In the genomic region with DNA sequence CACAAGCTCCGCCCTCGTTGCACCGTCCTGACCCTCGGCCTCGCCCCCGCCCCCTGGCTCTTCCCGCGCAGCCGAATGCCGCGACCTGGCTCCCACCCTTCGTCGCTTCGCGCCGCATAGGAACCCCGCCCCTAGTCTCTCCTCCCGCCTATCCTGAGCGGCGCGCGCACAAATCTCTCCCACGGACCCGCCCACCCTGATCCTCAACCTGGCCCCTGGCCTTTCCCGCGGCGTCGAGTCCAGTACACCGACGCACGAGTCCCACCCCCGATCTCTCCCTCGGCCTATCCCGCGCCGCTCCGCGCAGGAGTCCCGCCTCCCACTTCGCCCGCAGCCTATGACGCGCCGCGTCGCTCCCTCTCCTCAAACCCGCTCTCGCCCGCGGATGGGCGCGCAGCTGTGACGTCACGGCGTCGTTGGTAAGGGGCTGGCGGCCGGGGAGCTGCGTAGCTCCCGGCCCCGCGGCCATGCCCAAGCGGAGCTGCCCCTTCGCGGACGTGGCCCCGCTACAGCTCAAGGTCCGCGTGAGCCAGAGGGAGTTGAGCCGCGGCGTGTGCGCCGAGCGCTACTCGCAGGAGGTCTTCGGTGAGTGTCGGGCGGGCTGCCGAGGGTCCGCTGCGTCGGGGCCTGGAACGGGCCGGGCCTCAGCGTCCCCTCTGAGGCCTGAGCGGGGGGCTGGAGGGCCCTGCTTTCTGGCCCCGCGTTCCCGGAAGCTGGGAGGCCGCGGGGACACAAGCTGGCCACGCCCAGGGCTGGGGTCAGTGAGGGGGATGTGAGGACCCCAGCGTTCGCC, we compare ENCODE assay signal across 1 cellular context.
A peak's percentile ranks its signal among the peaks of the same experiment; 100 is the strongest.
TF ChIP-seq lines count a peak whose summit lies in the region.

A gene with protein sequence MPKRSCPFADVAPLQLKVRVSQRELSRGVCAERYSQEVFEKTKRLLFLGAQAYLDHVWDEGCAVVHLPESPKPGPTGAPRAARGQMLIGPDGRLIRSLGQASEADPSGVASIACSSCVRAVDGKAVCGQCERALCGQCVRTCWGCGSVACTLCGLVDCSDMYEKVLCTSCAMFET (plus strand): TSS at position 413 of the 793 bp plus-strand sequence. CDS start 55 bp downstream, at position 468.

TF ChIP-seq in K562, 482 proteins besides CTCF, POLR2A, EP300 and RAD21 (continued from another document):
- TF ChIP-seq FOXJ3 (CRISPR knock-in tag; IDR thresholded peaks at IDR 0.05) (no peak), KAT8 (IDR thresholded peaks at IDR 0.05; ENCODE audit: low read depth) (no peak), HMG20A (CRISPR knock-in tag; conservative IDR thresholded peaks at IDR 0.05) (no peak), BHLHE40 (IDR thresholded peaks at IDR 0.05; ENCODE audit: low read length) (no peak), HMGN3 (IDR thresholded peaks at IDR 0.05; ENCODE audit: borderline replicate concordance, extremely low read depth, insufficient read length, low read depth, low read length) (peak; percentile 3), ZNF175 (CRISPR knock-in tag; IDR thresholded peaks at IDR 0.05; ENCODE audit: low read depth) (no peak), GTF2E2 (tag; IDR thresholded peaks at IDR 0.05) (no peak), RBFOX2 (IDR thresholded peaks at IDR 0.05; ENCODE audit: low read depth, low read length) (peak; percentile 83), NBN (IDR thresholded peaks at IDR 0.05; ENCODE audit: low read depth) (peak; percentile 98), KLF6 (CRISPR knock-in tag; IDR thresholded peaks at IDR 0.05; ENCODE audit: borderline replicate concordance) (no peak), HINFP (tag; conservative IDR thresholded peaks at IDR 0.05; ENCODE audit: low read depth) (no peak), EGR1 (conservative IDR thresholded peaks at IDR 0.05) (peak; percentile 70), ZNF146 (CRISPR knock-in tag; IDR thresholded peaks at IDR 0.05; ENCODE audit: unreplicated experiment) (no peak), IFI16 (CRISPR knock-in tag; IDR thresholded peaks at IDR 0.05) (no peak), U2AF2 (optimal IDR thresholded peaks at IDR 0.05; ENCODE audit: low read depth, low read length) (no peak), TEAD1 (CRISPR knock-in tag; IDR thresholded peaks at IDR 0.05) (0 out of 4 replicates have a peak, but pooled peaks of 1 of the 2 experiments have one; percentile 12), FOXA1 (IDR thresholded peaks at IDR 0.05; ENCODE audit: borderline replicate concordance) (no peak), HCFC1 (IDR thresholded peaks at IDR 0.05; ENCODE audit: low read depth, low read length) (peak; percentile 80), TRIM28 (IDR thresholded peaks at IDR 0.05) (no peak), E4F1 (CRISPR knock-in tag; IDR thresholded peaks at IDR 0.05; ENCODE audit: borderline replicate concordance) (no peak), STAT5A (IDR thresholded peaks at IDR 0.05; ENCODE audit: borderline replicate concordance, low read length) (no peak), ERF (CRISPR knock-in tag; IDR thresholded peaks at IDR 0.05) (no peak), NCOR1 (IDR thresholded peaks at IDR 0.05) (no peak), CCNT2 (IDR thresholded peaks at IDR 0.05; ENCODE audit: borderline replicate concordance, extremely low read depth, insufficient read length, low read depth, low read length) (peak; percentile 11), DMBX1 (CRISPR knock-in tag; IDR thresholded peaks at IDR 0.05; ENCODE audit: borderline replicate concordance) (no peak), RFX7 (CRISPR knock-in tag; IDR thresholded peaks at IDR 0.05) (no peak), ZC3H8 (IDR thresholded peaks at IDR 0.05) (no peak)
- TF ChIP-seq, protein P1, sequence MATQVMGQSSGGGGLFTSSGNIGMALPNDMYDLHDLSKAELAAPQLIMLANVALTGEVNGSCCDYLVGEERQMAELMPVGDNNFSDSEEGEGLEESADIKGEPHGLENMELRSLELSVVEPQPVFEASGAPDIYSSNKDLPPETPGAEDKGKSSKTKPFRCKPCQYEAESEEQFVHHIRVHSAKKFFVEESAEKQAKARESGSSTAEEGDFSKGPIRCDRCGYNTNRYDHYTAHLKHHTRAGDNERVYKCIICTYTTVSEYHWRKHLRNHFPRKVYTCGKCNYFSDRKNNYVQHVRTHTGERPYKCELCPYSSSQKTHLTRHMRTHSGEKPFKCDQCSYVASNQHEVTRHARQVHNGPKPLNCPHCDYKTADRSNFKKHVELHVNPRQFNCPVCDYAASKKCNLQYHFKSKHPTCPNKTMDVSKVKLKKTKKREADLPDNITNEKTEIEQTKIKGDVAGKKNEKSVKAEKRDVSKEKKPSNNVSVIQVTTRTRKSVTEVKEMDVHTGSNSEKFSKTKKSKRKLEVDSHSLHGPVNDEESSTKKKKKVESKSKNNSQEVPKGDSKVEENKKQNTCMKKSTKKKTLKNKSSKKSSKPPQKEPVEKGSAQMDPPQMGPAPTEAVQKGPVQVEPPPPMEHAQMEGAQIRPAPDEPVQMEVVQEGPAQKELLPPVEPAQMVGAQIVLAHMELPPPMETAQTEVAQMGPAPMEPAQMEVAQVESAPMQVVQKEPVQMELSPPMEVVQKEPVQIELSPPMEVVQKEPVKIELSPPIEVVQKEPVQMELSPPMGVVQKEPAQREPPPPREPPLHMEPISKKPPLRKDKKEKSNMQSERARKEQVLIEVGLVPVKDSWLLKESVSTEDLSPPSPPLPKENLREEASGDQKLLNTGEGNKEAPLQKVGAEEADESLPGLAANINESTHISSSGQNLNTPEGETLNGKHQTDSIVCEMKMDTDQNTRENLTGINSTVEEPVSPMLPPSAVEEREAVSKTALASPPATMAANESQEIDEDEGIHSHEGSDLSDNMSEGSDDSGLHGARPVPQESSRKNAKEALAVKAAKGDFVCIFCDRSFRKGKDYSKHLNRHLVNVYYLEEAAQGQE (CRISPR knock-in tag; IDR thresholded peaks at IDR 0.05; ENCODE audit: low read depth) = 0 out of 2 replicates have a peak, but pooled peaks have one; percentile 45
